ENCODE assay signal across 15 cellular contexts in genomic region chr19:3456925-3457530, GRCh38. TPM values are rescaled to one million over a fixed set of nuclear protein-coding genes. Genes with fewer than 3 reads are reported as not detected.
DNase-seq lines count a peak whose midpoint lies in the region; ATAC-seq, FAIRE-seq and TF ChIP-seq lines count a peak whose summit lies in the region.
"Had no signal": no experiment of that assay in that cellular context is flagged by ENCODE, and none has a peak within 500 bp of the region (broad histone marks: within the 10 kb centered on the region; RNA-seq: fewer than 3 reads in every experiment).

No MANE protein-coding gene starts in this region.

- ATAC-seq in A549: peak; percentile 4 to 10; a peak in 5 of 6 replicates
- ATAC-seq in Panc1: peak; percentile 15; the same call in 1 of the 2 replicates
- no peak for ATAC-seq in gastroesophageal sphincter
- ATAC-seq in gastrocnemius medialis: no peak
- no peak for ATAC-seq in HG03469 (IDR thresholded peaks at IDR 0.05; ENCODE audit: unreplicated experiment)

- H3K27me3 ChIP-seq in Panc1 (ENCODE audit: control insufficient read depth, insufficient read depth, low read length) (no peaks in the 10 kb centered on the region), gastroesophageal sphincter (no peaks in the 10 kb centered on the region), gastrocnemius medialis (no peaks in the 10 kb centered on the region)
- H3K27me3 ChIP-seq: SJCRH30 had no signal

- H3K4me3 ChIP-seq in A549 (no peak overlapping the region), Panc1 (ENCODE audit: low read depth in 2 of 2, low read length in 2 of 2) (no peak overlapping the region), gastroesophageal sphincter (no peak overlapping the region), gastrocnemius medialis (no peak overlapping the region)
- H3K4me3 ChIP-seq: SJCRH30 had no signal

- no peak for TF ChIP-seq EP300 in A549 (IDR thresholded peaks at IDR 0.05)
- no peak for TF ChIP-seq EP300 in gastroesophageal sphincter (IDR thresholded peaks at IDR 0.05)

- FAIRE-seq in A549 (lab: Jason Lieb, UNC): no peak
- no peak for FAIRE-seq in GM19239 (lab: Jason Lieb, UNC)

- TF ChIP-seq CTCF in A549 (IDR thresholded peaks at IDR 0.05): no peak
- TF ChIP-seq CTCF in Panc1 (IDR thresholded peaks at IDR 0.05): no peak
- no peak for TF ChIP-seq CTCF in gastroesophageal sphincter (IDR thresholded peaks at IDR 0.05)
- TF ChIP-seq CTCF in gastrocnemius medialis (IDR thresholded peaks at IDR 0.05 in 4 of 5, conservative IDR thresholded peaks at IDR 0.05 in 1 of 5): no peak

- H3K4me1 ChIP-seq in A549 (peaks cover 58% of the 10 kb centered on the region), Panc1 (ENCODE audit: control insufficient read depth, insufficient read depth, low read length) (peaks cover 25% of the 10 kb centered on the region), gastroesophageal sphincter (peaks cover 0 to 89% (median 30%) of the 10 kb centered on the region in 3 donors), gastrocnemius medialis (peaks cover 20 to 24% of the 10 kb centered on the region in 2 donors)
- H3K4me1 ChIP-seq: SJCRH30 had no signal

- intact Hi-C loops in Panc1 (cut with micrococcal nuclease; ENCODE audit: unreplicated experiment): no loop called here
- intact Hi-C loops in gastrocnemius medialis (cut with DNase I; ENCODE audit: low total_unique reads): no loop called here

- BruUV-seq in Panc1 (replicated peaks; lab: Mats Ljungman, UMichigan): no TSS peak

- no peaks in the 10 kb centered on the region for H3K9me3 ChIP-seq in A549
- no peaks in the 10 kb centered on the region for H3K9me3 ChIP-seq in Panc1 (ENCODE audit: control insufficient read depth, insufficient read depth, low read depth, low read length)
- no peaks in the 10 kb centered on the region for H3K9me3 ChIP-seq in gastroesophageal sphincter
- H3K9me3 ChIP-seq in gastrocnemius medialis: no peaks in the 10 kb centered on the region
- H3K9me3 ChIP-seq: SJCRH30 had no signal

- POLR2A ChIA-PET in A549 (lab: Yijun Ruan, JAX): no interaction called here
- POLR2A ChIA-PET in Panc1 (lab: Charles Lee): no interaction called here

- TF ChIP-seq POLR2A in A549 (IDR thresholded peaks at IDR 0.05; ENCODE audit: low read length): no peak
- TF ChIP-seq POLR2A in gastroesophageal sphincter (IDR thresholded peaks at IDR 0.05): no peak
- TF ChIP-seq POLR2A in gastrocnemius medialis (IDR thresholded peaks at IDR 0.05): no peak

- no peak for DNase-seq in A549 (ENCODE audit: low read depth in 1 of 2, low spot score in 1 of 2)
- no peak for DNase-seq in Panc1 (ENCODE audit: low read depth, low spot score)
- DNase-seq in gastrocnemius medialis: no peak
- no peak for DNase-seq in GM19239 (ENCODE audit: insufficient read length, low spot score)
- no peak for DNase-seq in Kasumi-1 (lab: John Stamatoyannopoulos, UW)
- no peak for DNase-seq in NAMALWA (ENCODE audit: low spot score)
- DNase-seq: anterior cingulate cortex, GOT3, NCI-H1105 treated with DMSO at 0.1 percent for 48 hours, NCI-H526 treated with DMSO at 0.1 percent for 48 hours, SJCRH30 had no signal

- CTCF ChIA-PET in A549 (lab: Yijun Ruan, JAX): interaction anchor here (0.8 to 1.4 kb wide), 2 partner anchors 15 to 17 kb away, joined by 3 to 4 read pairs; no protein-coding TSS in a partner anchor
- CTCF ChIA-PET in Panc1 (lab: Charles Lee): no interaction called here

- in situ Hi-C loops in Panc1 (cut with HindIII; ENCODE audit: low pct_unique_long_range_greater_than_20kb, low sequenced_read_pairs): no loop called here
- in situ Hi-C loops in gastrocnemius medialis (cut with MboI; ENCODE audit: low sequenced_read_pairs in 4 of 4): no loop called here

- peak overlapping the region; percentile 82 for H3K4me2 ChIP-seq in A549

- H3K27ac ChIP-seq in A549 (peak overlapping the region; percentile 91 to 95), Panc1 (ENCODE audit: low read length) (no peak overlapping the region; the same call in 1 of the 2 replicates), gastroesophageal sphincter (peak overlapping the region; percentile 12 to 92 (median 86)), gastrocnemius medialis (peak overlapping the region; percentile 77 to 82 (median 79))
- H3K27ac ChIP-seq: SJCRH30 had no signal

- WGBS in A549 (ENCODE audit: missing lambda C conversion rate): 40% methylated on average over 1 of the region's 18 CpGs
- WGBS in gastroesophageal sphincter (ENCODE audit: low coverage in 1 of 2), 2 donors: 50% methylated on average over 2 of the region's 18 CpGs; no CpG with 5 or more reads in 1 of the 2 donors

- no peaks in the 10 kb centered on the region for H3K36me3 ChIP-seq in Panc1 (ENCODE audit: control insufficient read depth, insufficient read depth, low read length)
- H3K36me3 ChIP-seq in gastroesophageal sphincter: peaks cover 0 to 85% of the 10 kb centered on the region in 2 donors
- peaks cover 0 to 59% of the 10 kb centered on the region in 2 donors for H3K36me3 ChIP-seq in gastrocnemius medialis

- TF ChIP-seq RAD21 in A549 (conservative IDR thresholded peaks at IDR 0.05 in 1 of 2, IDR thresholded peaks at IDR 0.05 in 1 of 2): no peak

TF ChIP-seq in A549, 52 proteins besides CTCF, POLR2A, EP300 and RAD21:
- TF ChIP-seq ZFP36 (IDR thresholded peaks at IDR 0.05; ENCODE audit: borderline replicate concordance, partially characterized antibody): peak; percentile 23
- no peak for TF ChIP-seq ESRRA (IDR thresholded peaks at IDR 0.05; ENCODE audit: borderline replicate concordance, low read length)

RNA-seq across cellular contexts. Expression of gene SMIM24, which starts 23.3 kb away (rescaled TPM):
- polyA plus RNA-seq in A549 (2011; rRNA removed) (1.1 and 1.2 TPM in 2 replicates), A549 (2017; fragmentation: RNase III; extraction: RNeasy Plus Mini Kit Qiagen cat#74134 plus additional on column Dnase treatment) (0.62 to 1.0 TPM (median 0.67 TPM) in 3 replicates)
- 0.26 and 0.47 TPM in 2 replicates for polyA plus RNA-seq in A549 (2012; cell fraction: cytosol; rRNA removed)
- polyA plus RNA-seq in A549 (2012; cell fraction: nucleus; rRNA removed): 0.14 TPM in 1 of 2 replicates, not detected in the other
- 0.44 and 1.4 TPM in 2 replicates for polyA minus RNA-seq in A549 (2011; rRNA and poly(A)+ RNA removed)
- total RNA-seq in Panc1 (2021; ENCODE audit: unreplicated experiment) (0.28 TPM), gastroesophageal sphincter (not detected), gastrocnemius medialis (not detected)
- polyA plus RNA-seq in Panc1 (2012; ENCODE audit: insufficient read length): not detected
- total RNA-seq: mononuclear cell, sciatic nerve, SJCRH30 had no signal

RNA-seq across cellular contexts. Expression of gene SMIM44, which starts 26.2 kb away (rescaled TPM):
- not detected in 2 replicates for polyA plus RNA-seq in A549 (2011; rRNA removed)
- polyA plus RNA-seq in A549 (2012; cell fraction: cytosol; rRNA removed): not detected in 2 replicates
- not detected in 2 replicates for polyA plus RNA-seq in A549 (2012; cell fraction: nucleus; rRNA removed)
- polyA plus RNA-seq in A549 (2017; fragmentation: RNase III; extraction: RNeasy Plus Mini Kit Qiagen cat#74134 plus additional on column Dnase treatment): not detected in 3 replicates
- polyA minus RNA-seq in A549 (2011; rRNA and poly(A)+ RNA removed): not detected in 2 replicates
- not detected for total RNA-seq in Panc1 (2021; ENCODE audit: unreplicated experiment)
- not detected for polyA plus RNA-seq in Panc1 (2012; ENCODE audit: insufficient read length)
- not detected for total RNA-seq in gastroesophageal sphincter
- not detected for total RNA-seq in gastrocnemius medialis
- total RNA-seq: mononuclear cell, sciatic nerve, SJCRH30 had no signal

RNA-seq across cellular contexts. Expression of gene DOHH, which starts 43.4 kb away (rescaled TPM):
- 3.3 and 4.6 TPM in 2 replicates for polyA plus RNA-seq in A549 (2011; rRNA removed)
- polyA plus RNA-seq in A549 (2012; cell fraction: cytosol; rRNA removed): 14.9 and 17.8 TPM in 2 replicates
- polyA plus RNA-seq in A549 (2012; cell fraction: nucleus; rRNA removed): 19.2 and 29.3 TPM in 2 replicates
- polyA plus RNA-seq in A549 (2017; fragmentation: RNase III; extraction: RNeasy Plus Mini Kit Qiagen cat#74134 plus additional on column Dnase treatment): 12.1 to 14.2 TPM (median 13.3 TPM) in 3 replicates
- polyA minus RNA-seq in A549 (2011; rRNA and poly(A)+ RNA removed): 1.1 and 2.2 TPM in 2 replicates
- 24.9 TPM for total RNA-seq in Panc1 (2021; ENCODE audit: unreplicated experiment)
- 38.2 TPM for polyA plus RNA-seq in Panc1 (2012; ENCODE audit: insufficient read length)
- 10 to 100 TPM; 16.5 to 30.7 (median 20.3) TPM for total RNA-seq in gastroesophageal sphincter
- total RNA-seq in gastrocnemius medialis: 10 to 100 TPM; 15.3 to 59.5 (median 42.8) TPM

RNA-seq across cellular contexts. Expression of gene FZR1, which starts 49.1 kb away (rescaled TPM):
- polyA plus RNA-seq in A549 (2011; rRNA removed) (13.9 and 14.4 TPM in 2 replicates), A549 (2017; fragmentation: RNase III; extraction: RNeasy Plus Mini Kit Qiagen cat#74134 plus additional on column Dnase treatment) (15.5 to 19.1 TPM (median 18.1 TPM) in 3 replicates)
- polyA plus RNA-seq in A549 (2012; cell fraction: cytosol; rRNA removed): 30.1 and 34.7 TPM in 2 replicates
- polyA plus RNA-seq in A549 (2012; cell fraction: nucleus; rRNA removed): 67.4 and 92.3 TPM in 2 replicates
- polyA minus RNA-seq in A549 (2011; rRNA and poly(A)+ RNA removed): 13.8 and 22.6 TPM in 2 replicates
- total RNA-seq in Panc1 (2021; ENCODE audit: unreplicated experiment) (48.7 TPM), gastroesophageal sphincter (10 to 100 TPM; 17.6 to 32.9 (median 23.0) TPM), gastrocnemius medialis (10 to 100 TPM; 15.9 to 32.0 (median 21.0) TPM)
- polyA plus RNA-seq in Panc1 (2012; ENCODE audit: insufficient read length): 50.4 TPM

Comparison
In these comparisons a context has a peak if more than half of its experiments do, and no peak if none do; other contexts are left out.
1. ATAC-seq: peak in A549 (2 of 2) and Panc1 (single experiment); none in gastroesophageal sphincter (single experiment), gastrocnemius medialis (0 of 2) and HG03469 (single experiment).